20 cellular contexts compared by ENCODE assay signal in genomic region chr4:88216395-88216794, GRCh38. TPM values are rescaled to one million over a fixed set of nuclear protein-coding genes. Genes with fewer than 3 reads are reported as not detected.
DNase-seq lines count a peak whose midpoint lies in the region; ATAC-seq and TF ChIP-seq lines count a peak whose summit lies in the region.
"Had no signal": no experiment of that assay in that cellular context is flagged by ENCODE, and none has a peak within 500 bp of the region (broad histone marks: within the 10 kb centered on the region; RNA-seq: fewer than 3 reads in every experiment).

No MANE protein-coding gene starts in this region.

- H3K27me3 ChIP-seq in hepatocyte: no peaks in the 10 kb centered on the region
- H3K27me3 ChIP-seq: SJCRH30 had no signal

- no peak overlapping the region for H3K27ac ChIP-seq in hepatocyte
- H3K27ac ChIP-seq: SJCRH30 had no signal

- no peak for TF ChIP-seq CTCF in hepatocyte (IDR thresholded peaks at IDR 0.05; ENCODE audit: poor library complexity)

- no peak for ATAC-seq in GM21825 (IDR thresholded peaks at IDR 0.05; ENCODE audit: unreplicated experiment)
- ATAC-seq in HG03108 (IDR thresholded peaks at IDR 0.05; ENCODE audit: unreplicated experiment): no peak
- ATAC-seq: PC-3 had no signal

- no peak overlapping the region for H3K4me3 ChIP-seq in hepatocyte
- H3K4me3 ChIP-seq: HAP-1, SJCRH30 had no signal

- no peaks in the 10 kb centered on the region for H3K4me1 ChIP-seq in hepatocyte (ENCODE audit: insufficient read depth)
- H3K4me1 ChIP-seq: SJCRH30 had no signal

- no peaks in the 10 kb centered on the region for H3K9me3 ChIP-seq in hepatocyte (ENCODE audit: low read depth)
- H3K9me3 ChIP-seq: Caco-2, HAP-1 had no signal

- H3K79me2 ChIP-seq in hepatocyte: no peaks in the 10 kb centered on the region

- WGBS in hepatocyte (ENCODE audit: low lambda C conversion rate, missing lambda C conversion rate): 85% methylated on average over 6 of the region's 6 CpGs

- H4K20me1 ChIP-seq in hepatocyte (ENCODE audit: insufficient read depth, poor library complexity, severe bottlenecking): no peaks in the 10 kb centered on the region

- no peaks in the 10 kb centered on the region for H3K36me3 ChIP-seq in hepatocyte (replicated peaks; ENCODE audit: insufficient read depth, low read depth)
- H3K36me3 ChIP-seq: HAP-1, SJCRH30 had no signal

- H2AFZ ChIP-seq in hepatocyte: no peak overlapping the region

- H3K4me2 ChIP-seq in hepatocyte: no peak overlapping the region

- DNase-seq in A172 (ENCODE audit: low spot score): peak; percentile 13
- DNase-seq in HuH-7 (ENCODE audit: low spot score): peak; percentile 35
- peak; percentile 23 for DNase-seq in hepatocyte (ENCODE audit: low spot score)
- DNase-seq in mucosa of gallbladder (ENCODE audit: low spot score): peak; percentile 63
- DNase-seq in KG1 (lab: John Stamatoyannopoulos, UW): no peak
- no peak for DNase-seq in dermis blood vessel endothelial cell
- DNase-seq: CD4-positive, CD25-positive, alpha-beta regulatory T cell; DND-41; Karpas-422; MM.1S; NCI-H1105; NCI-H1930; NCI-H2171; NCI-H748 treated with DMSO at 0.1 percent for 48 hours; PC-3; SJCRH30 had no signal

- no peaks in the 10 kb centered on the region for H3K9me2 ChIP-seq in hepatocyte (replicated peaks; ENCODE audit: insufficient read depth)

RNA-seq across cellular contexts. Expression of gene ABCG2, which starts 58.0 kb away (rescaled TPM):
- 0.96 and 2.1 TPM in 2 replicates for total RNA-seq in A172 (2014; rRNA removed; shearing (Covaris generic))
- 10.0 and 11.6 TPM in 2 replicates for total RNA-seq in hepatocyte
- polyA plus RNA-seq in hepatocyte: 3.7 and 3.9 TPM in 2 replicates
- total RNA-seq in mucosa of gallbladder: 3.5 TPM
- 45.0 and 96.0 TPM in 2 replicates for total RNA-seq in dermis blood vessel endothelial cell
- total RNA-seq: PC-3 had no signal

Comparison
In these comparisons a context has a peak if more than half of its experiments do, and no peak if none do; other contexts are left out.
1. DNase-seq: peak in A172 (single experiment), HuH-7 (single experiment), hepatocyte (single experiment) and mucosa of gallbladder (single experiment); none in KG1 (single experiment) and dermis blood vessel endothelial cell (single experiment).